8 cellular contexts compared by ENCODE assay signal in the genomic region with DNA sequence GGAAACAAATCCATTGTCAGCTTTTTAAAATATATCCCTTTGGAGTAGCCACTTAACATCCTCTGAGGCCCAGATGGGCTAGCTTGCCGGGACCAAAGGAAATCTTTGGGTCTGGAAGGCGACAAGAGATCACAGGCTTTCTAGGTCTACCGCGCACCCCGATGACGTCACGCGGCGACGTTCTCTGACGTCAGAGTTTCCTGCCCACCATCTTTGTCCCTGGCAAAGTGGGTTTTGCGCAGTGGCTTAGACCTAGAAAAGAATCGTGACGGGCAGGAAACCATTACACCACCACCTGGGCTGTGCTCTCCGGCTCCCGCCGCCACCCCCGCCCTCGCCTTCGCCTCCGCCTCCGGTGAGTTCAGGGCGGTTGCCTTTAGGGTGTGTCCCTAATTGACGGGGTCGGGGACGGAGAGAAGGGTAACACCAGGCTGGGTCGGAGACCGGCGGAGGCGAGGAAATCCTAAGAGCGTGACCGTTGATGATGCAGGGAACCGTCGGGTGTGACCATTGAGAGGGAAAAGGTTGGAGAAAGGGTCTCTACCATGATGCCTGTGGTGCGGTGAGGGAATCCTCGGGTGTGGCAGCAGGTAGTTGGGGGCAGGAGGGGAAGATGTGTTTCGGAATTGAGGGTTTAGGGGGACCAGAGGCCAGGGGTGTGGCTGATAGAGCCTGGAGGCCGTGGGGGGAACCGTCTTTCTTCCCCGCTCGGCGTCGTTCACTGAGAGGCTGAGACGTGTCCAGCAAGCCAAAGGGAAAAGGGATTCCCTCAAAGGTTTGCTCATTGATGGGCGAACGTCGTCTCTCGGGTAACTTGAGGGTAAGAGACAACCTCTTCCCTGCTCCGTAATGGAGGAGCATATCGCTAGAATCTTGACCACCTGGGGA. TPM values are rescaled to one million over a fixed set of nuclear protein-coding genes. Genes with fewer than 3 reads are reported as not detected.
DNase-seq lines count a peak whose midpoint lies in the region; ATAC-seq and TF ChIP-seq lines count a peak whose summit lies in the region.

A gene (plus strand): TSS at position 249 of the 888 bp plus-strand sequence. CDS start 6,709 bp downstream, outside the sequence.

- peak within 1 kb of the TSS; percentile 95 for H2AFZ ChIP-seq in trophoblast cell (ENCODE audit: insufficient read depth, low read length, poor library complexity)

- peak within 1 kb of the TSS; percentile 71 for H3K4me2 ChIP-seq in trophoblast cell (ENCODE audit: low read length)

- H3K4ac ChIP-seq in trophoblast cell (ENCODE audit: low read depth, low read length): peak within 1 kb of the TSS; percentile 80

- peaks cover 8% of the 10 kb centered on the region for H3K79me2 ChIP-seq in trophoblast cell (ENCODE audit: control insufficient read depth, insufficient read depth, low read length, poor library complexity)

- TF ChIP-seq EP300 in transverse colon (IDR thresholded peaks at IDR 0.05; ENCODE audit: low read depth): no peak

- H3K36me3 ChIP-seq in adipocyte (ENCODE audit: control insufficient read depth, insufficient read depth, low read length, severe bottlenecking): no peaks in the 10 kb centered on the region
- H3K36me3 ChIP-seq in trophoblast cell (ENCODE audit: control insufficient read depth in 1 of 2, insufficient read depth in 2 of 2, low read length in 2 of 2): peaks cover 1% of the 10 kb centered on the region in 2 experiments
- no peaks in the 10 kb centered on the region for H3K36me3 ChIP-seq in transverse colon

- peak; percentile 95 for ATAC-seq in HG02763 (IDR thresholded peaks at IDR 0.05; ENCODE audit: unreplicated experiment)

- peak; percentile 91 for TF ChIP-seq POLR2A in transverse colon (IDR thresholded peaks at IDR 0.05)

- H3K27me3 ChIP-seq in adipocyte (replicated peaks; ENCODE audit: control insufficient read depth, insufficient read depth, low read length) (no peaks in the 10 kb centered on the region), trophoblast cell (ENCODE audit: insufficient read depth, low read length) (no peaks in the 10 kb centered on the region), transverse colon (no peaks in the 10 kb centered on the region)

- peak within 1 kb of the TSS; percentile 100 for H4K8ac ChIP-seq in trophoblast cell (ENCODE audit: low read depth, low read length)

- H2BK120ac ChIP-seq in trophoblast cell (ENCODE audit: insufficient read depth, low read length, poor library complexity): peak within 1 kb of the TSS; percentile 53

- H3K14ac ChIP-seq in trophoblast cell (ENCODE audit: low read length): peak within 1 kb of the TSS; percentile 73

- intact Hi-C loops in cardiac septum (cut with DNase I): loop anchor here (1.0 kb wide), 1 partner anchor 9 kb away; a partner anchor contains a TSS
- intact Hi-C loops in transverse colon (cut with DNase I; ENCODE audit: low total_unique reads): no loop called here

- H2BK12ac ChIP-seq in trophoblast cell (ENCODE audit: low read length): no peak within 1 kb of the TSS

- H3K27ac ChIP-seq in trophoblast cell (ENCODE audit: low read depth, low read length) (peak within 1 kb of the TSS; percentile 72), transverse colon (peak within 1 kb of the TSS; percentile 90 to 96 (median 92))

- peak within 1 kb of the TSS; percentile 91 for H4K12ac ChIP-seq in trophoblast cell (ENCODE audit: low read depth, low read length)

- H2BK5ac ChIP-seq in trophoblast cell (ENCODE audit: low read depth, low read length, poor library complexity): peak within 1 kb of the TSS; percentile 53

- H3K79me1 ChIP-seq in trophoblast cell (ENCODE audit: low read length): peaks cover 7% of the 10 kb centered on the region

- peak within 1 kb of the TSS; percentile 55 for H3K18ac ChIP-seq in trophoblast cell (ENCODE audit: low read length)

- peak; percentile 98 for DNase-seq in GM12865 (ENCODE audit: low read depth)
- peak; percentile 93 for DNase-seq in NCI-H1436 (lab: John Stamatoyannopoulos, UW)
- peak; percentile 93 for DNase-seq in T follicular helper cell (ENCODE audit: low read depth)
- peak; percentile 94 for DNase-seq in adipocyte (ENCODE audit: low read depth)
- DNase-seq in cardiac septum (ENCODE audit: low spot score): peak; percentile 96
- peak; percentile 96 to 100 for DNase-seq in trophoblast cell
- peak; percentile 96 for DNase-seq in transverse colon

- H3K4me3 ChIP-seq in GM12865 (ENCODE audit: low read depth, low read length) (peak within 1 kb of the TSS; percentile 85), adipocyte (ENCODE audit: low read length) (peak within 1 kb of the TSS; percentile 99), trophoblast cell (ENCODE audit: low read depth, low read length) (peak within 1 kb of the TSS; percentile 85), transverse colon (peak within 1 kb of the TSS; percentile 62 to 82 (median 72))

- in situ Hi-C loops in transverse colon (cut with MboI; ENCODE audit: low pct_ligation_motif_present in 1 of 4, low pct_unique_long_range_greater_than_20kb in 1 of 4, low sequenced_read_pairs in 3 of 4): no loop called here

- H3K9ac ChIP-seq in adipocyte (ENCODE audit: low read length) (peak within 1 kb of the TSS; percentile 98), trophoblast cell (ENCODE audit: low read length) (peak within 1 kb of the TSS; percentile 77)

- no peak for TF ChIP-seq CTCF in GM12865 (IDR thresholded peaks at IDR 0.05; ENCODE audit: insufficient read depth, low read depth, low read length, missing control alignments)
- TF ChIP-seq CTCF in transverse colon (IDR thresholded peaks at IDR 0.05): peak in 1 of 5 experiments; percentile 44

- H4K91ac ChIP-seq in trophoblast cell (ENCODE audit: low read depth, low read length): peak within 1 kb of the TSS; percentile 85

- H3K4me1 ChIP-seq in adipocyte (ENCODE audit: control insufficient read depth, insufficient read depth, low read length) (peaks cover 23% of the 10 kb centered on the region), trophoblast cell (ENCODE audit: control insufficient read depth in 1 of 2, insufficient read depth in 2 of 2, low read length in 2 of 2) (peaks cover 2 to 4% of the 10 kb centered on the region in 2 experiments), transverse colon (peaks cover 5 to 47% (median 27%) of the 10 kb centered on the region in 4 donors)

- peak within 1 kb of the TSS; percentile 4 for H3K23ac ChIP-seq in trophoblast cell (ENCODE audit: low read length)

- WGBS in trophoblast cell (ENCODE audit: extremely low coverage, insufficient coverage, insufficient read length): no CpG with 5 or more reads among the region's 50 CpGs
- 0 to 3% methylated on average over 7 to 42 of the region's 50 CpGs for WGBS in transverse colon (ENCODE audit: low coverage in 1 of 2), 2 donors

- H2AK5ac ChIP-seq in trophoblast cell (ENCODE audit: low read length): peak within 1 kb of the TSS; percentile 50

- H3K9me3 ChIP-seq in adipocyte (ENCODE audit: control insufficient read depth, low read length) (no peaks in the 10 kb centered on the region), trophoblast cell (ENCODE audit: insufficient read depth, low read depth, low read length) (no peaks in the 10 kb centered on the region), transverse colon (no peaks in the 10 kb centered on the region)

RNA-seq across cellular contexts. Expression of the gene that starts here (rescaled TPM):
- total RNA-seq in cardiac septum: 137 TPM
- polyA plus RNA-seq in trophoblast cell (2013): 74.9 and 77.3 TPM in 2 replicates
- 100 to 1,000 TPM in 1 of 4 donors, 10 to 100 TPM in 3; 32.2 to 102 (median 60.1) TPM for total RNA-seq in transverse colon

Comparison
In these comparisons a context has a peak if more than half of its experiments do, and no peak if none do; other contexts are left out.
1. Peak in every context shown above with its lines: DNase-seq, ATAC-seq, H3K4me3 ChIP-seq and H3K27ac ChIP-seq.